Comparison of ENCODE assay signal across 1 cellular context in genomic region chr16:67943256-67943618, GRCh38.
TF ChIP-seq lines count a peak whose summit lies in the region.

No MANE protein-coding gene starts in this region.

TF ChIP-seq in HepG2, 621 proteins besides CTCF, POLR2A, EP300 and RAD21 (continued from another document):
- TF ChIP-seq ZNF18 (CRISPR knock-in tag; IDR thresholded peaks at IDR 0.05; ENCODE audit: insufficient replicate concordance) = peak; percentile 95
- no peak for TF ChIP-seq CREB1 (IDR thresholded peaks at IDR 0.05)
- no peak for TF ChIP-seq CREB1 (CRISPR knock-in tag; IDR thresholded peaks at IDR 0.05)
- peak; percentile 84 for TF ChIP-seq CHD4 (IDR thresholded peaks at IDR 0.05; ENCODE audit: borderline replicate concordance, low read length)
- no peak for TF ChIP-seq U2AF2 (IDR thresholded peaks at IDR 0.05; ENCODE audit: low read depth, low read length)
- TF ChIP-seq POLR2AphosphoS2 (IDR thresholded peaks at IDR 0.05; ENCODE audit: low read depth, low read length) = no peak; the same call in none of the 2 replicates
- TF ChIP-seq HMGXB3 (CRISPR knock-in tag; IDR thresholded peaks at IDR 0.05; ENCODE audit: borderline replicate concordance) = no peak
- no peak; the same call in 1 of the 2 replicates for TF ChIP-seq HOXA9 (CRISPR knock-in tag; IDR thresholded peaks at IDR 0.05; ENCODE audit: borderline replicate concordance)
- TF ChIP-seq HOXA5 (CRISPR knock-in tag; IDR thresholded peaks at IDR 0.05) = no peak
